9 cellular contexts compared by ENCODE assay signal in genomic region chr1:107935396-107936064, GRCh38. TPM values are rescaled to one million over a fixed set of nuclear protein-coding genes. Genes with fewer than 3 reads are reported as not detected.
DNase-seq lines count a peak whose midpoint lies in the region; ATAC-seq and TF ChIP-seq lines count a peak whose summit lies in the region.
"Had no signal": no experiment of that assay in that cellular context is flagged by ENCODE, and none has a peak within 500 bp of the region (broad histone marks: within the 10 kb centered on the region; RNA-seq: fewer than 3 reads in every experiment).

No MANE protein-coding gene starts in this region.

- ATAC-seq in HG03039 (IDR thresholded peaks at IDR 0.05; ENCODE audit: unreplicated experiment), result peak; percentile 94
- ATAC-seq in left lung, result no peak

- H3K4me1 ChIP-seq in left ventricle myocardium inferior, result peaks cover 25% of the 10 kb centered on the region
- H3K4me1 ChIP-seq in esophagus squamous epithelium, result peaks cover 12 to 23% (median 17%) of the 10 kb centered on the region in 3 donors
- peaks cover 8 to 67% of the 10 kb centered on the region in 2 donors for H3K4me1 ChIP-seq in left lung

- peaks cover 2% of the 10 kb centered on the region for H3K36me3 Mint-ChIP-seq in T-helper 1 cell treated with Interleukin-12 subunit alpha and Interleukin-12 subunit beta and Interleukin-4 antibody, amounts not matched to agents 30 μg/mL and 1 μg/mL, for 36 hours (ENCODE audit: low read depth)

- intact Hi-C loops in left ventricle myocardium inferior (cut with micrococcal nuclease) (no loop called here), esophagus squamous epithelium (cut with DNase I) (no loop called here), left lung (cut with DNase I) (no loop called here)

- H3K4me3 ChIP-seq in left ventricle myocardium inferior, result no peak overlapping the region
- no peak overlapping the region for H3K4me3 ChIP-seq in esophagus squamous epithelium
- H3K4me3 ChIP-seq in left lung, result no peak overlapping the region
- H3K4me3 ChIP-seq: lung had no signal

- 61 to 65% methylated on average over 4 of the region's 4 CpGs for WGBS in esophagus squamous epithelium, 2 donors

- H3K27me3 Mint-ChIP-seq in T-helper 1 cell treated with Interleukin-12 subunit alpha and Interleukin-12 subunit beta and Interleukin-4 antibody, amounts not matched to agents 30 μg/mL and 1 μg/mL, for 36 hours (ENCODE audit: low read depth), result no peaks in the 10 kb centered on the region

- H3K4me3 Mint-ChIP-seq in T-helper 1 cell treated with Interleukin-12 subunit alpha and Interleukin-12 subunit beta and Interleukin-4 antibody, amounts not matched to agents 30 μg/mL and 1 μg/mL, for 36 hours, result peak overlapping the region; percentile 1

- no peaks in the 10 kb centered on the region for H3K9me3 Mint-ChIP-seq in T-helper 1 cell treated with Interleukin-12 subunit alpha and Interleukin-12 subunit beta and Interleukin-4 antibody, amounts not matched to agents 30 μg/mL and 1 μg/mL, for 36 hours

- no peak for TF ChIP-seq POLR2A in esophagus squamous epithelium (IDR thresholded peaks at IDR 0.05)

- no peak overlapping the region for H3K27ac ChIP-seq in left ventricle myocardium inferior (replicated peaks)
- peak overlapping the region in 1 of 4 donors; percentile 16 for H3K27ac ChIP-seq in esophagus squamous epithelium
- peak overlapping the region in 1 of 2 donors; percentile 88 for H3K27ac ChIP-seq in left lung

- H3K36me3 ChIP-seq in left ventricle myocardium inferior (no peaks in the 10 kb centered on the region), esophagus squamous epithelium (no peaks in the 10 kb centered on the region), left lung (no peaks in the 10 kb centered on the region)

- H3K9me3 ChIP-seq in left ventricle myocardium inferior (replicated peaks), result no peaks in the 10 kb centered on the region
- no peaks in the 10 kb centered on the region for H3K9me3 ChIP-seq in esophagus squamous epithelium
- no peaks in the 10 kb centered on the region for H3K9me3 ChIP-seq in left lung

- peak overlapping the region; percentile 37 for H3K27ac Mint-ChIP-seq in T-helper 1 cell treated with Interleukin-12 subunit alpha and Interleukin-12 subunit beta and Interleukin-4 antibody, amounts not matched to agents 30 μg/mL and 1 μg/mL, for 36 hours

- no peaks in the 10 kb centered on the region for H3K27me3 ChIP-seq in left ventricle myocardium inferior (ENCODE audit: low read depth)
- no peaks in the 10 kb centered on the region for H3K27me3 ChIP-seq in esophagus squamous epithelium
- no peaks in the 10 kb centered on the region for H3K27me3 ChIP-seq in left lung

- peak; percentile 68 for DNase-seq in activated CD4-positive, alpha-beta T cell treated with anti-CD3 and anti-CD28 coated beads for 48 hours
- no peak for DNase-seq in activated CD4-positive, alpha-beta T cell treated with anti-CD3 and anti-CD28 coated beads, Interleukin-2, amount 50 U/mL, for 4 hours
- peak; percentile 55 for DNase-seq in renal cortical epithelial cell (ENCODE audit: low read depth)
- no peak for DNase-seq in left ventricle myocardium inferior
- no peak for DNase-seq in esophagus squamous epithelium (lab: John Stamatoyannopoulos, UW)
- no peak for DNase-seq in left lung

- no peak for TF ChIP-seq CTCF in left ventricle myocardium inferior (IDR thresholded peaks at IDR 0.05; ENCODE audit: borderline replicate concordance)
- TF ChIP-seq CTCF in esophagus squamous epithelium (IDR thresholded peaks at IDR 0.05), result no peak
- TF ChIP-seq CTCF in left lung (IDR thresholded peaks at IDR 0.05), result no peak

- peaks cover 25% of the 10 kb centered on the region for H3K4me1 Mint-ChIP-seq in T-helper 1 cell treated with Interleukin-12 subunit alpha and Interleukin-12 subunit beta and Interleukin-4 antibody, amounts not matched to agents 30 μg/mL and 1 μg/mL, for 36 hours (ENCODE audit: low read depth)

RNA-seq across cellular contexts. Expression of gene VAV3, which starts 29.4 kb away (rescaled TPM):
- total RNA-seq in renal cortical epithelial cell (4.7 and 126 TPM in 2 replicates), left ventricle myocardium inferior (1.4 TPM), esophagus squamous epithelium (100 to 1,000 TPM in 1 of 4 donors, 10 to 100 TPM in 3; 43.4 to 126 (median 76.9) TPM), left lung (10 to 100 TPM in 1 of 2 donors, 1 to 10 TPM in 1; 7.3 to 14.5 TPM)

Comparison
In these comparisons a context has a peak if more than half of its experiments do, and no peak if none do; other contexts are left out.
1. DNase-seq: peak in activated CD4-positive, alpha-beta T cell treated with anti-CD3 and anti-CD28 coated beads for 48 hours (single experiment) and renal cortical epithelial cell (single experiment); none in activated CD4-positive, alpha-beta T cell treated with anti-CD3 and anti-CD28 coated beads, Interleukin-2, amount 50 U/mL, for 4 hours (0 of 2), left ventricle myocardium inferior (single experiment), esophagus squamous epithelium (single experiment) and left lung (0 of 2).